Comparison of ENCODE assay signal across 1 cellular context in genomic region chrX:23990455-23990854, GRCh38.
TF ChIP-seq lines count a peak whose summit lies in the region.

No MANE protein-coding gene starts in this region.

TF ChIP-seq in HEK293, 187 proteins besides CTCF, POLR2A, EP300 and RAD21 (continued from another document):
- TF ChIP-seq GLI2 (tag by site-specific recombination; IDR thresholded peaks at IDR 0.05; ENCODE audit: borderline replicate concordance, low read depth) (no peak), ZBTB1 (tag by site-specific recombination; IDR thresholded peaks at IDR 0.05) (no peak), PRDM10 (tag by site-specific recombination; IDR thresholded peaks at IDR 0.05) (no peak)
TF ChIP-seq in HEK293: peak in this region for 2.
